In genomic region chr22:28883657-28883916, GRCh38 we compare ENCODE assay signal across 8 cellular contexts. TPM values are rescaled to one million over a fixed set of nuclear protein-coding genes. Genes with fewer than 3 reads are reported as not detected.
DNase-seq lines count a peak whose midpoint lies in the region; ATAC-seq and TF ChIP-seq lines count a peak whose summit lies in the region.

No MANE protein-coding gene starts in this region.

- peak overlapping the region; percentile 23; the same call in 1 of the 2 replicates for H3K4me3 ChIP-seq in GM08714 (ENCODE audit: low read length)
- H3K4me3 ChIP-seq in prostate gland = peak overlapping the region; percentile 63 to 70

- peaks cover 14 to 15% of the 10 kb centered on the region in 2 donors for H3K4me1 Mint-ChIP-seq in effector memory CD8-positive, alpha-beta T cell (ENCODE audit: low read depth in 2 of 2)

- H3K27me3 Mint-ChIP-seq in effector memory CD8-positive, alpha-beta T cell = peaks cover 0 to 17% of the 10 kb centered on the region in 2 donors

- no peak for DNase-seq in effector memory CD8-positive, alpha-beta T cell
- DNase-seq in prostate gland (ENCODE audit: low spot score) = no peak
- no peak for DNase-seq in GM10248 (ENCODE audit: extremely low spot score)
- DNase-seq in NCI-H187 (lab: John Stamatoyannopoulos, UW) = no peak
- no peak for DNase-seq in CD1c-positive myeloid dendritic cell (ENCODE audit: extremely low spot score)
- no peak for DNase-seq in ureter (ENCODE audit: low spot score)

- H3K36me3 ChIP-seq in prostate gland = no peaks in the 10 kb centered on the region

- POLR2A ChIA-PET in GM10248 (lab: Yijun Ruan, JAX) = no interaction called here

- TF ChIP-seq POLR2A in prostate gland (IDR thresholded peaks at IDR 0.05) = no peak

- H3K27ac ChIP-seq in prostate gland = peak overlapping the region; percentile 62 to 75

- H3K9me3 ChIP-seq in prostate gland = no peaks in the 10 kb centered on the region

- CTCF ChIA-PET in GM10248 (lab: Yijun Ruan, JAX) = no interaction called here

- intact Hi-C loops in prostate gland (cut with DNase I) = loop anchor here (10.0 kb wide), 1 partner anchor 151 kb away; no protein-coding TSS in a partner anchor

- H3K9me3 Mint-ChIP-seq in effector memory CD8-positive, alpha-beta T cell = no peaks in the 10 kb centered on the region

- no peak overlapping the region for H3K27ac Mint-ChIP-seq in effector memory CD8-positive, alpha-beta T cell

- ATAC-seq in HG03520 (IDR thresholded peaks at IDR 0.05; ENCODE audit: unreplicated experiment) = peak; percentile 40
- ATAC-seq in effector memory CD8-positive, alpha-beta T cell (replicated peaks) = no peak

- WGBS in prostate gland = 2% methylated on average over 11 of the region's 48 CpGs

- no peaks in the 10 kb centered on the region for H3K27me3 ChIP-seq in prostate gland (replicated peaks; ENCODE audit: insufficient read depth)

- TF ChIP-seq CTCF in prostate gland (IDR thresholded peaks at IDR 0.05) = no peak
- no peak for TF ChIP-seq CTCF in GM10248 (IDR thresholded peaks at IDR 0.05; ENCODE audit: control extremely low read depth, extremely low read depth, low read depth, missing control alignments)

- peaks cover 3% of the 10 kb centered on the region for H3K4me1 ChIP-seq in prostate gland (replicated peaks)

- H3K4me3 Mint-ChIP-seq in effector memory CD8-positive, alpha-beta T cell = peak overlapping the region; percentile 82 to 88

- peaks cover 13% of the 10 kb centered on the region for H3K36me3 Mint-ChIP-seq in effector memory CD8-positive, alpha-beta T cell (ENCODE audit: insufficient read depth)

RNA-seq across cellular contexts. Expression of gene ZNRF3, which starts 0.2 kb away (rescaled TPM):
- total RNA-seq in prostate gland = 10 to 100 TPM; 38.5 to 46.1 TPM
- 9.6 TPM for total RNA-seq in ureter
